In the genomic region with DNA sequence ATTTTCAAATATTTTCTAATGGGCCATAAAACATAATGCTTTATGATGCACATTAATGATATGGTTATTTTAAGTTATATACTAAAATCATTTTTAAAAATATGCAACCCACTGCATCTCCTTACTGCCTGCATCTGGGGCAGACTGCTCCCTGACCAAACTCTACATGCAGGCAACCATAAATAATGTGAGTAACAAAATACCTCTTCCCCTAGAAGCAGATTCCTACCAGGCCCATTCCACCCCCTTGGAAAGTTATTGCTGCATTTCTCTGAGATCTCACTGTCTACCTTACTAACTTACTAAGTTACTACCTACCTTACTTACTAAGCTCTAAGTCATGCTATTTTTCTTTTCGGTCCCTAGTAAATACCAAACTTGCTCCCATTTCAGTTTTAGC, we compare ENCODE assay signal across 20 cellular contexts.
A peak's percentile ranks its signal among the peaks of the same experiment; 100 is the strongest.
DNase-seq lines count a peak whose midpoint lies in the region; ATAC-seq and TF ChIP-seq lines count a peak whose summit lies in the region.
"Had no signal": no experiment of that assay in that cellular context is flagged by ENCODE, and none has a peak within 500 bp of the region (broad histone marks: within the 10 kb centered on the region; RNA-seq: fewer than 3 reads in every experiment).

No MANE protein-coding gene starts in this region.

- no peak for TF ChIP-seq RAD21 in IMR-90 (IDR thresholded peaks at IDR 0.05; ENCODE audit: low read length)

- peaks cover 9% of the 10 kb centered on the region for H3K36me3 Mint-ChIP-seq in nephron (ENCODE audit: low read depth)

- H3K9me3 ChIP-seq in IMR-90 (ENCODE audit: control insufficient read depth, insufficient read depth, low read length) = no peaks in the 10 kb centered on the region
- H3K9me3 ChIP-seq: heart left ventricle, right atrium auricular region, thyroid gland had no signal

- H3K27ac ChIP-seq in IMR-90 (ENCODE audit: insufficient read depth, low read length) (no peak overlapping the region), substantia nigra (ENCODE audit: low read depth, low read length, poor library complexity, severe bottlenecking) (no peak overlapping the region)
- H3K27ac ChIP-seq: heart left ventricle, right atrium auricular region, thyroid gland had no signal

- no peak overlapping the region for H2AK9ac ChIP-seq in IMR-90 (replicated peaks; ENCODE audit: low read depth, low read length, poor library complexity)

- no peak for TF ChIP-seq POLR2A in IMR-90 (IDR thresholded peaks at IDR 0.05; ENCODE audit: low read depth, low read length)

- H2BK5ac ChIP-seq in IMR-90 (ENCODE audit: low read depth, low read length, poor library complexity, severe bottlenecking) = no peak overlapping the region

- 0 out of 2 replicates have a peak, but pooled peaks have one; percentile 19 for ATAC-seq in IMR-90 (ENCODE audit: low read depth)
- ATAC-seq: stimulated activated naive B cell treated with anti-CD40 and anti-IgM and Interleukin-4, amounts not matched to agents 10 μg/mL and 1 μg/mL and 100 μg/mL, for 72 hours had no signal

- POLR2A ChIA-PET in IMR-90 (lab: Charles Lee; ENCODE audit: unreplicated experiment) = no interaction called here

- no peak overlapping the region for H3K56ac ChIP-seq in IMR-90 (ENCODE audit: extremely low read depth, insufficient read depth, low read length)

- no peak overlapping the region for H3K4me3 Mint-ChIP-seq in nephron
- H3K4me3 Mint-ChIP-seq: activated CD4-positive, alpha-beta T cell treated with anti-CD3 and anti-CD28 coated beads, Interleukin-2, amount 10 ng/mL, durations not matched to agents 24 days and 14 days; stimulated activated naive B cell treated with anti-CD40 and anti-IgM and Interleukin-4, amounts not matched to agents 10 μg/mL and 1 μg/mL and 100 μg/mL, for 72 hours had no signal

- H4K8ac ChIP-seq in IMR-90 (ENCODE audit: low read depth in 2 of 2, low read length in 2 of 2) = no peak overlapping the region

- peaks cover 33% of the 10 kb centered on the region for H3K4me1 Mint-ChIP-seq in nephron

- no peaks in the 10 kb centered on the region for H3K27me3 ChIP-seq in IMR-90 (ENCODE audit: control insufficient read depth, insufficient read depth, low read length)
- H3K27me3 ChIP-seq: heart left ventricle, right atrium auricular region, thyroid gland had no signal

- intact Hi-C loops in IMR-90 (cut with micrococcal nuclease) = no loop called here

- H3K23ac ChIP-seq in IMR-90 (ENCODE audit: low read depth, low read length) = no peak overlapping the region

- no peak overlapping the region for H2BK15ac ChIP-seq in IMR-90 (ENCODE audit: low read depth, low read length)

- no TSS peak for BruUV-seq in IMR-90 (replicated peaks; lab: Mats Ljungman, UMichigan)

- no peaks in the 10 kb centered on the region for H3K36me3 ChIP-seq in IMR-90 (ENCODE audit: control insufficient read depth, insufficient read depth, low read length)
- H3K36me3 ChIP-seq: right atrium auricular region, thyroid gland had no signal

- no peak overlapping the region for H3K14ac ChIP-seq in IMR-90 (replicated peaks; ENCODE audit: low read depth, low read length)

- TF ChIP-seq CTCF in IMR-90 (conservative IDR thresholded peaks at IDR 0.05; ENCODE audit: low read depth, low read length) (no peak), nephron (IDR thresholded peaks at IDR 0.05; ENCODE audit: unreplicated experiment in 3 of 3) (no peak)

- peaks cover 7 to 48% of the 10 kb centered on the region in 2 experiments; a peak in 3 of 4 replicates for H3K79me1 ChIP-seq in IMR-90 (ENCODE audit: low read depth in 1 of 2, low read length in 2 of 2)

- peak overlapping the region in 2 of 3 experiments; percentile 10 to 22 for H3K27ac Mint-ChIP-seq in nephron
- H3K27ac Mint-ChIP-seq: activated CD4-positive, alpha-beta T cell treated with anti-CD3 and anti-CD28 coated beads, Interleukin-2, amount 10 ng/mL, durations not matched to agents 24 days and 14 days; stimulated activated naive B cell treated with anti-CD40 and anti-IgM and Interleukin-4, amounts not matched to agents 10 μg/mL and 1 μg/mL and 100 μg/mL, for 72 hours had no signal

- H4K91ac ChIP-seq in IMR-90 (ENCODE audit: insufficient read depth, low read depth, low read length) = no peak overlapping the region

- no peak overlapping the region for H3K4ac ChIP-seq in IMR-90 (ENCODE audit: low read depth, low read length)

- H3K4me2 ChIP-seq in IMR-90 (ENCODE audit: low read depth, low read length) = no peak overlapping the region

- CTCF ChIA-PET in IMR-90 (lab: Yijun Ruan, JAX) = no interaction called here

- dilution Hi-C loops in IMR-90 (cut with HindIII; ENCODE audit: low sequenced_read_pairs, unreplicated experiment) = no loop called here

- H2BK20ac ChIP-seq in IMR-90 (ENCODE audit: low read depth, low read length) = no peak overlapping the region

- in situ Hi-C loops in IMR-90 (cut with MboI; ENCODE audit: low sequenced_read_pairs) = no loop called here

- no peak overlapping the region for H2BK120ac ChIP-seq in IMR-90 (ENCODE audit: low read depth, low read length)

- no CpG with 5 or more reads among the region's 1 CpG for WGBS in IMR-90 (ENCODE audit: extremely low coverage in 2 of 2, insufficient read length in 1 of 2), 2 experiments

- peaks cover 5% of the 10 kb centered on the region for H3K9me1 ChIP-seq in IMR-90 (ENCODE audit: insufficient read depth, low read length)

- no peak overlapping the region for H4K5ac ChIP-seq in IMR-90 (ENCODE audit: low read depth, low read length)

- H3K9me3 Mint-ChIP-seq in nephron = no peaks in the 10 kb centered on the region
- H3K9me3 Mint-ChIP-seq: activated CD4-positive, alpha-beta T cell treated with anti-CD3 and anti-CD28 coated beads, Interleukin-2, amount 10 ng/mL, durations not matched to agents 24 days and 14 days; stimulated activated naive B cell treated with anti-CD40 and anti-IgM and Interleukin-4, amounts not matched to agents 10 μg/mL and 1 μg/mL and 100 μg/mL, for 72 hours had no signal

- H2AFZ ChIP-seq in IMR-90 (replicated peaks; ENCODE audit: low read length, poor library complexity) = no peak overlapping the region

- no peak overlapping the region for H3K4me3 ChIP-seq in IMR-90 (ENCODE audit: insufficient read depth, low read depth, low read length)
- H3K4me3 ChIP-seq: heart left ventricle, right atrium auricular region, thyroid gland had no signal

- no peak overlapping the region for H3K18ac ChIP-seq in IMR-90 (ENCODE audit: low read depth, low read length)

- H3K27me3 Mint-ChIP-seq in nephron (ENCODE audit: low read depth) = no peaks in the 10 kb centered on the region
- H3K27me3 Mint-ChIP-seq: activated CD4-positive, alpha-beta T cell treated with anti-CD3 and anti-CD28 coated beads, Interleukin-2, amount 10 ng/mL, durations not matched to agents 24 days and 14 days; stimulated activated naive B cell treated with anti-CD40 and anti-IgM and Interleukin-4, amounts not matched to agents 10 μg/mL and 1 μg/mL and 100 μg/mL, for 72 hours had no signal

- no peak overlapping the region for H3K9ac ChIP-seq in IMR-90 (ENCODE audit: low read depth, low read length)

- H4K20me1 ChIP-seq in IMR-90 (ENCODE audit: insufficient read depth, low read length) = peaks cover 13% of the 10 kb centered on the region; the same call in 1 of the 2 replicates

- H2AK5ac ChIP-seq in IMR-90 (ENCODE audit: low read depth, low read length) = no peak overlapping the region

- DNase-seq in AG20443 (ENCODE audit: low spot score) = peak; percentile 43
- peak; percentile 31 for DNase-seq in IMR-90
- DNase-seq in astrocyte of the hippocampus (ENCODE audit: low read depth, low spot score) = peak; percentile 45
- no peak for DNase-seq in SW 1271 (lab: John Stamatoyannopoulos, UW)
- DNase-seq in activated effector memory CD4-positive, alpha-beta T cell treated with anti-CD3 and anti-CD28 coated beads, Interleukin-2, amount 50 U/mL, for 16 hours = no peak
- no peak for DNase-seq in substantia nigra (lab: John Stamatoyannopoulos, UW)
- DNase-seq in stimulated activated CD8-positive, alpha-beta memory T cell treated with anti-CD3 and anti-CD28 coated beads, Interleukin-4, amount 100 ng/mL, for 48 hours = no peak
- DNase-seq: activated CD4-positive, alpha-beta T cell treated with anti-CD3 and anti-CD28 coated beads, Interleukin-2, amount 10 ng/mL, durations not matched to agents 24 days and 14 days; activated gamma-delta T cell treated with Interleukin-2 at 50 U/mL for 16 hours; amniotic stem cell; cerebellar nuclear complex; effector memory CD4-positive, alpha-beta T cell; heart left ventricle; NCI-H1417; NCI-H82; nucleus accumbens; stimulated activated naive B cell treated with anti-CD40 and anti-IgM and Interleukin-4, amounts not matched to agents 10 μg/mL and 1 μg/mL and 100 μg/mL, for 72 hours; thyroid gland had no signal

- peaks cover 13% of the 10 kb centered on the region for H3K4me1 ChIP-seq in IMR-90 (ENCODE audit: control insufficient read depth, insufficient read depth, low read length)

TF ChIP-seq in IMR-90, 13 proteins besides CTCF, POLR2A, EP300 and RAD21 (continues in another document):
- TF ChIP-seq, protein P1, sequence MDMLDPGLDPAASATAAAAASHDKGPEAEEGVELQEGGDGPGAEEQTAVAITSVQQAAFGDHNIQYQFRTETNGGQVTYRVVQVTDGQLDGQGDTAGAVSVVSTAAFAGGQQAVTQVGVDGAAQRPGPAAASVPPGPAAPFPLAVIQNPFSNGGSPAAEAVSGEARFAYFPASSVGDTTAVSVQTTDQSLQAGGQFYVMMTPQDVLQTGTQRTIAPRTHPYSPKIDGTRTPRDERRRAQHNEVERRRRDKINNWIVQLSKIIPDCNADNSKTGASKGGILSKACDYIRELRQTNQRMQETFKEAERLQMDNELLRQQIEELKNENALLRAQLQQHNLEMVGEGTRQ (IDR thresholded peaks at IDR 0.05; ENCODE audit: low read depth, low read length) = no peak
- TF ChIP-seq RCOR1 (IDR thresholded peaks at IDR 0.05; ENCODE audit: insufficient replicate concordance, low read length) (no peak), SMC3 (IDR thresholded peaks at IDR 0.05; ENCODE audit: low read depth, low read length) (no peak), CHD1 (IDR thresholded peaks at IDR 0.05; ENCODE audit: low read depth, low read length) (no peak), NFE2L2 (IDR thresholded peaks at IDR 0.05; ENCODE audit: low read depth, low read length) (no peak), CEBPB (IDR thresholded peaks at IDR 0.05; ENCODE audit: low read depth, low read length) (no peak), FOS (IDR thresholded peaks at IDR 0.05; ENCODE audit: low read depth, low read length) (no peak), RFX5 (IDR thresholded peaks at IDR 0.05; ENCODE audit: low read depth, low read length) (no peak)
- TF ChIP-seq, protein P2, sequence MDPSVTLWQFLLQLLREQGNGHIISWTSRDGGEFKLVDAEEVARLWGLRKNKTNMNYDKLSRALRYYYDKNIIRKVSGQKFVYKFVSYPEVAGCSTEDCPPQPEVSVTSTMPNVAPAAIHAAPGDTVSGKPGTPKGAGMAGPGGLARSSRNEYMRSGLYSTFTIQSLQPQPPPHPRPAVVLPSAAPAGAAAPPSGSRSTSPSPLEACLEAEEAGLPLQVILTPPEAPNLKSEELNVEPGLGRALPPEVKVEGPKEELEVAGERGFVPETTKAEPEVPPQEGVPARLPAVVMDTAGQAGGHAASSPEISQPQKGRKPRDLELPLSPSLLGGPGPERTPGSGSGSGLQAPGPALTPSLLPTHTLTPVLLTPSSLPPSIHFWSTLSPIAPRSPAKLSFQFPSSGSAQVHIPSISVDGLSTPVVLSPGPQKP (IDR thresholded peaks at IDR 0.05; ENCODE audit: borderline replicate concordance, low read depth, low read length) = no peak

Comparison
In these comparisons a context has a peak if more than half of its experiments do, and no peak if none do; other contexts are left out.
1. DNase-seq: peak in AG20443 (single experiment), IMR-90 (single experiment) and astrocyte of the hippocampus (single experiment); none in SW 1271 (0 of 2), activated effector memory CD4-positive, alpha-beta T cell treated with anti-CD3 and anti-CD28 coated beads, Interleukin-2, amount 50 U/mL, for 16 hours (single experiment), substantia nigra (0 of 49) and stimulated activated CD8-positive, alpha-beta memory T cell treated with anti-CD3 and anti-CD28 coated beads, Interleukin-4, amount 100 ng/mL, for 48 hours (single experiment).